ENCODE assay signal across 13 cellular contexts in genomic region chr2:11102466-11102865, GRCh38. TPM values are rescaled to one million over a fixed set of nuclear protein-coding genes. Genes with fewer than 3 reads are reported as not detected.
A peak's percentile ranks its signal among the peaks of the same experiment; 100 is the strongest.
DNase-seq lines count a peak whose midpoint lies in the region; ATAC-seq and TF ChIP-seq lines count a peak whose summit lies in the region.
"Had no signal": no experiment of that assay in that cellular context is flagged by ENCODE, and none has a peak within 500 bp of the region (broad histone marks: within the 10 kb centered on the region; RNA-seq: fewer than 3 reads in every experiment).

No MANE protein-coding gene starts in this region.

- H3K4me3 ChIP-seq in coronary artery: no peak overlapping the region
- H3K4me3 ChIP-seq in upper lobe of right lung: no peak overlapping the region
- H3K4me3 ChIP-seq: BLaER1 treated with 17β-estradiol and CSF1 and Interleukin-3, amounts not matched to agents 10 nM and 100 nM; HAP-1 had no signal

- H3K9me3 ChIP-seq in upper lobe of right lung: no peaks in the 10 kb centered on the region
- H3K9me3 ChIP-seq: BLaER1 treated with 17β-estradiol and CSF1 and Interleukin-3, amounts not matched to agents 10 nM and 100 nM; HAP-1 had no signal

- H3K27me3 ChIP-seq in upper lobe of right lung: no peaks in the 10 kb centered on the region
- H3K27me3 ChIP-seq: BLaER1 treated with 17β-estradiol and CSF1 and Interleukin-3, amounts not matched to agents 10 nM and 100 nM had no signal

- H3K27ac ChIP-seq in coronary artery (no peak overlapping the region), upper lobe of right lung (no peak overlapping the region)
- H3K27ac ChIP-seq: BLaER1 treated with 17β-estradiol and CSF1 and Interleukin-3, amounts not matched to agents 10 nM and 100 nM had no signal

- TF ChIP-seq CTCF in coronary artery (IDR thresholded peaks at IDR 0.05) (no peak), upper lobe of right lung (IDR thresholded peaks at IDR 0.05) (no peak)

- intact Hi-C loops in upper lobe of right lung (cut with DNase I): no loop called here

- peak; percentile 38 for DNase-seq in activated CD8-positive, alpha-beta memory T cell treated with anti-CD3 and anti-CD28 coated beads, Interleukin-2, amount 50 U/mL, for 48 hours
- no peak for DNase-seq in activated CD8-positive, alpha-beta memory T cell treated with anti-CD3 and anti-CD28 coated beads for 24 hours
- DNase-seq in coronary artery (ENCODE audit: low spot score): peak; percentile 22
- DNase-seq in mesenteric fat pad (ENCODE audit: low spot score): peak; percentile 49
- peak; percentile 5 for DNase-seq in upper lobe of right lung
- no peak for DNase-seq in NCI-H69 (lab: John Stamatoyannopoulos, UW)
- DNase-seq in HuH-7.5 (ENCODE audit: low spot score): no peak
- DNase-seq: ACHN; CD4-positive, alpha-beta memory T cell; DMS79 had no signal

- ATAC-seq in upper lobe of right lung (no peak), GM21526 (IDR thresholded peaks at IDR 0.05; ENCODE audit: low FRiP score, unreplicated experiment) (no peak)

- H3K4me1 ChIP-seq in upper lobe of right lung: no peaks in the 10 kb centered on the region
- H3K4me1 ChIP-seq: HAP-1 had no signal

- H3K36me3 ChIP-seq in upper lobe of right lung: no peaks in the 10 kb centered on the region
- H3K36me3 ChIP-seq: BLaER1 treated with 17β-estradiol and CSF1 and Interleukin-3, amounts not matched to agents 10 nM and 100 nM; HAP-1 had no signal

RNA-seq across cellular contexts. Expression of gene SLC66A3, which starts 52.8 kb away (rescaled TPM):
- total RNA-seq in mesenteric fat pad (19.9 TPM), upper lobe of right lung (21.2 TPM)

Comparison
In these comparisons a context has a peak if more than half of its experiments do, and no peak if none do; other contexts are left out.
1. DNase-seq: peak in activated CD8-positive, alpha-beta memory T cell treated with anti-CD3 and anti-CD28 coated beads, Interleukin-2, amount 50 U/mL, for 48 hours (single experiment), coronary artery (single experiment), mesenteric fat pad (single experiment) and upper lobe of right lung (single experiment); none in activated CD8-positive, alpha-beta memory T cell treated with anti-CD3 and anti-CD28 coated beads for 24 hours (single experiment), NCI-H69 (single experiment) and HuH-7.5 (single experiment).